ENCODE assay signal across 25 cellular contexts in genomic region chr12:117574655-117575054, GRCh38.
"Had no signal": no experiment of that assay in that cellular context is flagged by ENCODE, and none has a peak within 500 bp of the region (broad histone marks: within the 10 kb centered on the region; RNA-seq: fewer than 3 reads in every experiment).

No MANE protein-coding gene starts in this region.

- H3K27ac ChIP-seq: coronary artery, dorsolateral prefrontal cortex, epithelial cell of prostate, esophagus muscularis mucosa, esophagus squamous epithelium, foreskin keratinocyte, gastrocnemius medialis, gastroesophageal sphincter, heart left ventricle, heart right ventricle, hepatocyte had no signal

- DNase-seq: cortex of kidney; dermis blood vessel endothelial cell; effector CD4-positive, alpha-beta T cell; effector CD8-positive, alpha-beta T cell; effector memory CD4-positive, alpha-beta T cell; effector memory CD8-positive, alpha-beta T cell; endodermal cell; erythroblast; esophagus squamous epithelium; foreskin fibroblast; foreskin keratinocyte; foreskin melanocyte; gastrocnemius medialis; glutamatergic neuron; head of caudate nucleus; heart left ventricle; heart right ventricle; hippocampal formation had no signal

- H3K4me1 ChIP-seq: esophagus muscularis mucosa, esophagus squamous epithelium, foreskin keratinocyte, gastroesophageal sphincter had no signal

- H3K4me3 ChIP-seq: coronary artery, dorsolateral prefrontal cortex, esophagus muscularis mucosa, esophagus squamous epithelium, gastrocnemius medialis, gastroesophageal sphincter, heart left ventricle, heart right ventricle, hepatocyte had no signal

- H3K27me3 ChIP-seq: dorsolateral prefrontal cortex, foreskin keratinocyte, gastrocnemius medialis had no signal

- ATAC-seq: effector memory CD8-positive, alpha-beta T cell; esophagus mucosa; foreskin keratinocyte; gastrocnemius medialis; gastroesophageal sphincter; heart left ventricle; heart right ventricle had no signal

- H3K36me3 ChIP-seq: esophagus muscularis mucosa, esophagus squamous epithelium, gastrocnemius medialis, gastroesophageal sphincter, heart left ventricle, heart right ventricle had no signal

- H3K9me3 ChIP-seq: esophagus muscularis mucosa, esophagus squamous epithelium, gastrocnemius medialis, gastroesophageal sphincter, heart left ventricle, heart right ventricle had no signal

- H3K4me2 ChIP-seq: hepatocyte had no signal
